Comparison of ENCODE assay signal across 24 cellular contexts in the genomic region with DNA sequence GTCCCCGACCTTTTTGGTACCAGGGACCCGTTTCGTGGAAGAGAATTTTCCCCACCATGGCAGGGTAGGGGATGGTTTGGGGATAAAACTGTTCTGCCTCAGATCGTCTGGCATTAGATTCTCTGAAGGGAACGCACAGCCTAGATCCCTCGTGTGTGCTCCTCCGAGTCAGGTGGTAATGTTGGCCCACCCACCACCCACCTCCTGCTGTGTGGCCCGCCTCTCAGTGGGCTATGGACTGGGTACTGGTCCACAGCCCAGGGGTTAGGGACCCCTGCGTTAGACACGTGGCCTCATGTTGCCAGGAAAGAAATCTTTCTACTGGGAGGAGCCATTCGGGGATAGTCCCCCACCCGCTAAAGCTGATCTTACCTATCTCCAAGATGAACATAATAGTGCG. TPM values are rescaled to one million over a fixed set of nuclear protein-coding genes. Genes with fewer than 3 reads are reported as not detected.
DNase-seq lines count a peak whose midpoint lies in the region; ATAC-seq, FAIRE-seq and TF ChIP-seq lines count a peak whose summit lies in the region.
"Had no signal": no experiment of that assay in that cellular context is flagged by ENCODE, and none has a peak within 500 bp of the region (broad histone marks: within the 10 kb centered on the region; RNA-seq: fewer than 3 reads in every experiment).

No MANE protein-coding gene starts in this region.

- peaks cover 8% of the 10 kb centered on the region for H3K36me3 Mint-ChIP-seq in activated naive CD4-positive, alpha-beta T cell treated with anti-CD3 and anti-CD28 coated beads, Interleukin-2, amount 50 U/mL, for 24 hours
- H3K36me3 Mint-ChIP-seq in activated naive CD4-positive, alpha-beta T cell treated with anti-CD3 and anti-CD28 coated beads, Interleukin-2, amount 10 ng/mL, durations not matched to agents 7 days and 5 days, result peaks cover 66% of the 10 kb centered on the region
- H3K36me3 Mint-ChIP-seq in progenitor cell of endocrine pancreas (ENCODE audit: insufficient read depth), result peaks cover 36% of the 10 kb centered on the region

- peaks cover 10 to 17% of the 10 kb centered on the region in 2 donors for H3K36me3 ChIP-seq in kidney (ENCODE audit: control insufficient read depth in 1 of 2, insufficient read depth in 2 of 2, low read length in 2 of 2)
- H3K36me3 ChIP-seq in colonic mucosa, result peaks cover 7% of the 10 kb centered on the region

- H3K4me1 ChIP-seq in kidney (ENCODE audit: control insufficient read depth in 1 of 2, insufficient read depth in 1 of 2, low read depth in 1 of 2, low read length in 2 of 2) (peaks cover 0 to 3% of the 10 kb centered on the region in 2 donors), colonic mucosa (no peaks in the 10 kb centered on the region)

- H3K27me3 Mint-ChIP-seq in activated naive CD4-positive, alpha-beta T cell treated with anti-CD3 and anti-CD28 coated beads, Interleukin-2, amount 50 U/mL, for 24 hours, result no peaks in the 10 kb centered on the region
- H3K27me3 Mint-ChIP-seq in activated naive CD4-positive, alpha-beta T cell treated with anti-CD3 and anti-CD28 coated beads, Interleukin-2, amount 10 ng/mL, durations not matched to agents 7 days and 5 days, result no peaks in the 10 kb centered on the region
- no peaks in the 10 kb centered on the region for H3K27me3 Mint-ChIP-seq in progenitor cell of endocrine pancreas

- no peak for TF ChIP-seq CTCF in RWPE1 (conservative IDR thresholded peaks at IDR 0.05; ENCODE audit: low read depth)
- no peak for TF ChIP-seq CTCF in kidney (IDR thresholded peaks at IDR 0.05; ENCODE audit: borderline replicate concordance, extremely low read depth, insufficient read depth)
- TF ChIP-seq CTCF in progenitor cell of endocrine pancreas (IDR thresholded peaks at IDR 0.05; ENCODE audit: unreplicated experiment), result no peak
- no peak for TF ChIP-seq CTCF in colonic mucosa (IDR thresholded peaks at IDR 0.05)

- POLR2A ChIA-PET in RWPE1 (lab: Yijun Ruan, JAX; ENCODE audit: low non-redundant PET), result no interaction called here

- DNase-seq in activated naive CD4-positive, alpha-beta T cell treated with anti-CD3 and anti-CD28 coated beads, Interleukin-2, amount 10 ng/mL, durations not matched to agents 7 days and 5 days, result no peak
- DNase-seq in RWPE1 (ENCODE audit: low spot score) (no peak), kidney (peak; percentile 27), progenitor cell of endocrine pancreas (ENCODE audit: low spot score, unreplicated experiment) (no peak), colonic mucosa (no peak)
- DNase-seq in effector CD8-positive, alpha-beta T cell (lab: John Stamatoyannopoulos, UW), result no peak
- DNase-seq: DMS 273 treated with DMSO at 0.1 percent for 48 hours, DND-41, MG63, NCI-H1417 treated with DMSO at 0.1 percent for 48 hours, NCI-H187, NCI-H2107, NCI-H446 treated with DMSO at 0.1 percent for 48 hours, NCI-H526 treated with DMSO at 0.1 percent for 48 hours had no signal

- H3K27ac Mint-ChIP-seq in activated naive CD4-positive, alpha-beta T cell treated with anti-CD3 and anti-CD28 coated beads, Interleukin-2, amount 50 U/mL, for 24 hours, result peak overlapping the region; percentile 49
- H3K27ac Mint-ChIP-seq in activated naive CD4-positive, alpha-beta T cell treated with anti-CD3 and anti-CD28 coated beads, Interleukin-2, amount 10 ng/mL, durations not matched to agents 7 days and 5 days, result no peak overlapping the region
- peak overlapping the region; percentile 80 for H3K27ac Mint-ChIP-seq in progenitor cell of endocrine pancreas

- H3K4me3 Mint-ChIP-seq in activated naive CD4-positive, alpha-beta T cell treated with anti-CD3 and anti-CD28 coated beads, Interleukin-2, amount 50 U/mL, for 24 hours, result no peak overlapping the region
- no peak overlapping the region for H3K4me3 Mint-ChIP-seq in activated naive CD4-positive, alpha-beta T cell treated with anti-CD3 and anti-CD28 coated beads, Interleukin-2, amount 10 ng/mL, durations not matched to agents 7 days and 5 days
- H3K4me3 Mint-ChIP-seq in progenitor cell of endocrine pancreas (ENCODE audit: low read depth), result no peak overlapping the region

- H3K27ac ChIP-seq in RWPE1 (peak overlapping the region; percentile 32; the same call in 1 of the 2 replicates), kidney (ENCODE audit: low read depth in 2 of 2, low read length in 2 of 2) (no peak overlapping the region), colonic mucosa (no peak overlapping the region)
- H3K27ac ChIP-seq: C4-2B, HL-60 had no signal

- no peak overlapping the region for H3K4me3 ChIP-seq in kidney (ENCODE audit: low read length in 2 of 2)
- H3K4me3 ChIP-seq in colonic mucosa, result no peak overlapping the region
- H3K4me3 ChIP-seq: GM12878, K562, MG63 had no signal

- no peak for FAIRE-seq in kidney (lab: Jason Lieb, UNC)
- FAIRE-seq: GM12878, H54, HepG2, K562, RCC 7860 had no signal

- H3K4me1 Mint-ChIP-seq in activated naive CD4-positive, alpha-beta T cell treated with anti-CD3 and anti-CD28 coated beads, Interleukin-2, amount 50 U/mL, for 24 hours, result peaks cover 5% of the 10 kb centered on the region
- H3K4me1 Mint-ChIP-seq in activated naive CD4-positive, alpha-beta T cell treated with anti-CD3 and anti-CD28 coated beads, Interleukin-2, amount 10 ng/mL, durations not matched to agents 7 days and 5 days, result peaks cover 17% of the 10 kb centered on the region
- H3K4me1 Mint-ChIP-seq in progenitor cell of endocrine pancreas (ENCODE audit: low read depth), result peaks cover 11% of the 10 kb centered on the region

- intact Hi-C loops in kidney (cut with DNase I) (no loop called here), colonic mucosa (cut with DNase I) (no loop called here)

- no peaks in the 10 kb centered on the region for H3K27me3 ChIP-seq in colonic mucosa
- H3K27me3 ChIP-seq: MG63 had no signal

- H3K9ac ChIP-seq in kidney (ENCODE audit: low read length in 2 of 2) (no peak overlapping the region), colonic mucosa (ENCODE audit: low read depth in 2 of 2, low read length in 2 of 2) (no peak overlapping the region)

- H3K9me3 ChIP-seq in kidney (ENCODE audit: control insufficient read depth in 1 of 2, low read length in 2 of 2) (no peaks in the 10 kb centered on the region), colonic mucosa (no peaks in the 10 kb centered on the region)
- H3K9me3 ChIP-seq: MG63 had no signal

- ATAC-seq in HG03460 (IDR thresholded peaks at IDR 0.05; ENCODE audit: unreplicated experiment), result no peak
- ATAC-seq: GM12878, HepG2, K562, Right ventricle myocardium inferior had no signal

- CTCF ChIA-PET in activated naive CD4-positive, alpha-beta T cell treated with anti-CD3 and anti-CD28 coated beads, Interleukin-2, amount 10 ng/mL, durations not matched to agents 7 days and 5 days (lab: Charles Lee), result no interaction called here
- CTCF ChIA-PET in RWPE1 (lab: Yijun Ruan, JAX), result no interaction called here

- no peaks in the 10 kb centered on the region for H3K9me3 Mint-ChIP-seq in activated naive CD4-positive, alpha-beta T cell treated with anti-CD3 and anti-CD28 coated beads, Interleukin-2, amount 50 U/mL, for 24 hours
- H3K9me3 Mint-ChIP-seq in activated naive CD4-positive, alpha-beta T cell treated with anti-CD3 and anti-CD28 coated beads, Interleukin-2, amount 10 ng/mL, durations not matched to agents 7 days and 5 days, result no peaks in the 10 kb centered on the region
- H3K9me3 Mint-ChIP-seq in progenitor cell of endocrine pancreas (ENCODE audit: low read depth), result no peaks in the 10 kb centered on the region

RNA-seq across cellular contexts. Expression of a gene that starts 27.0 kb away (rescaled TPM):
- total RNA-seq in kidney (141 TPM), progenitor cell of endocrine pancreas (63.9 and 64.5 TPM in 2 replicates), colonic mucosa (10 to 100 TPM; 23.4 to 70.7 TPM)
- polyA plus RNA-seq in kidney (ENCODE audit: insufficient read depth, low read depth, low replicate concordance), result 34.9 TPM
